ENCODE assay signal across 8 cellular contexts in the genomic region with DNA sequence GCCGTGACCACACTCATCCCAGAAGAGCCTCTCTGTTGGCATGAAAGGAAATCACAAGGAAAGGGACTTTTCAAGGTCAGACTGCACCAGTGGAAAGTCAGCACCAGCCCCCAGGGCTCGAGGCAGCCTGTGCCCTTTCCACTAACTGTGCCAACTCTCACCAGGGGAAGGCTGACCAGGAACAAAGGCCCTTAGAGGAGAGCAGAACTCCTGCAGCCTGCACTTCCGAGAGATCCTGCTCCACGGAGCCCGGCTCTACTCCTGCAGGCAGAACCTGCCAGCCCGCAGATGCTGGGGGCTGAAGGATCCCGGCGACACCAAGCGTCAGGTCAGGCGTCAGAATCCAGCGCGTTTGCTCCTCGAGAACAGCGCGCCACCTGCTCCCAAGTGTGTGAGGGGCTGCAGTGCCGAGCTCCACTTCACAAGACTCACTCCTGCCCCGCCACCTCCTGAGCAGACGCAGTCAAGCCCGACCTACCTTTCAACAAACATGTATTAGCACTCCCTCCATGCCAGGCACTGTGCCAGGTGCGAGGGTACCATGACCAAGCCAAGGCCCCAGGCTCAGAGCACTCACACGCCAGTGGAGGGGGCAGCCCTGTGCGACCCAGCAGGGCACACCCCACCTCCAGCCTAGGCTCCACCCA. TPM values are rescaled to one million over a fixed set of nuclear protein-coding genes. Genes with fewer than 3 reads are reported as not detected.
A peak's percentile ranks its signal among the peaks of the same experiment; 100 is the strongest.
DNase-seq lines count a peak whose midpoint lies in the region; ATAC-seq lines count a peak whose summit lies in the region.

No MANE protein-coding gene starts in this region.

- DNase-seq in NCI-H748 (lab: John Stamatoyannopoulos, UW; ENCODE audit: unreplicated experiment) (peak; percentile 41), NCI-H748 treated with DMSO at 0.1 percent for 48 hours (lab: John Stamatoyannopoulos, UW) (no peak), SK-N-MC (ENCODE audit: low read depth, low spot score) (no peak), left cardiac atrium (no peak), sciatic nerve (ENCODE audit: low spot score) (peak; percentile 66), RPMI8226 (no peak), AG08395 (ENCODE audit: low spot score) (no peak)

- no peaks in the 10 kb centered on the region for H3K36me3 ChIP-seq in SK-N-MC (ENCODE audit: insufficient read depth, low read length)

- intact Hi-C loops in left cardiac atrium (cut with DNase I), result no loop called here
- intact Hi-C loops in sciatic nerve (cut with DNase I), result loop anchor here (10.0 kb wide), 1 partner anchor 260 kb away; no protein-coding TSS in a partner anchor

- peak; percentile 19 for ATAC-seq in HG03097 (IDR thresholded peaks at IDR 0.05; ENCODE audit: low FRiP score, unreplicated experiment)
- peak; percentile 72 to 78 for ATAC-seq in left cardiac atrium
- ATAC-seq in sciatic nerve, result peak; percentile 67

- no peaks in the 10 kb centered on the region for H3K9me3 ChIP-seq in SK-N-MC (ENCODE audit: low read depth, low read length)

- H3K9ac ChIP-seq in SK-N-MC (ENCODE audit: insufficient read length), result no peak overlapping the region

- H3K4me3 ChIP-seq in SK-N-MC, result peak overlapping the region; percentile 24

- H3K27ac ChIP-seq in SK-N-MC, result no peak overlapping the region

RNA-seq across cellular contexts. Expression of a gene that starts 13.6 kb away (rescaled TPM):
- total RNA-seq in left cardiac atrium, result not detected
- total RNA-seq in sciatic nerve, result not detected

Comparison
In these comparisons a context has a peak if more than half of its experiments do, and no peak if none do; other contexts are left out.
1. DNase-seq: peak in NCI-H748 (single experiment) and sciatic nerve (single experiment); none in NCI-H748 treated with DMSO at 0.1 percent for 48 hours (single experiment), SK-N-MC (single experiment), left cardiac atrium (single experiment), RPMI8226 (single experiment) and AG08395 (single experiment).
2. ATAC-seq: peak in every context shown above with its lines; median percentile 75 in left cardiac atrium; 67 in sciatic nerve; 19 in HG03097.